8 cellular contexts compared by ENCODE assay signal in genomic region chr5:138637256-138637655, GRCh38.
"Had no signal": no experiment of that assay in that cellular context is flagged by ENCODE, and none has a peak within 500 bp of the region (broad histone marks: within the 10 kb centered on the region; RNA-seq: fewer than 3 reads in every experiment).

No MANE protein-coding gene starts in this region.

- H3K4me3 Mint-ChIP-seq: HFFc6 had no signal

- ATAC-seq: HCT116, K562 had no signal

- DNase-seq: GM23248, GOT3, H7, HFFc6, IMR-90 had no signal

- H3K27ac ChIP-seq: GM23248 had no signal

- H3K9me3 ChIP-seq: HAP-1 had no signal

- H3K36me3 ChIP-seq: HAP-1 had no signal

- H2AFZ ChIP-seq: GM23248 had no signal

- H3K9ac ChIP-seq: GM23248 had no signal

- H3K27ac Mint-ChIP-seq: HFFc6 had no signal

- H3K4me1 ChIP-seq: HAP-1 had no signal

- H3K4me3 ChIP-seq: GM23248, HAP-1, K562 had no signal

- H3K9me3 Mint-ChIP-seq: HFFc6 had no signal
